ENCODE assay signal across 14 cellular contexts in the genomic region with DNA sequence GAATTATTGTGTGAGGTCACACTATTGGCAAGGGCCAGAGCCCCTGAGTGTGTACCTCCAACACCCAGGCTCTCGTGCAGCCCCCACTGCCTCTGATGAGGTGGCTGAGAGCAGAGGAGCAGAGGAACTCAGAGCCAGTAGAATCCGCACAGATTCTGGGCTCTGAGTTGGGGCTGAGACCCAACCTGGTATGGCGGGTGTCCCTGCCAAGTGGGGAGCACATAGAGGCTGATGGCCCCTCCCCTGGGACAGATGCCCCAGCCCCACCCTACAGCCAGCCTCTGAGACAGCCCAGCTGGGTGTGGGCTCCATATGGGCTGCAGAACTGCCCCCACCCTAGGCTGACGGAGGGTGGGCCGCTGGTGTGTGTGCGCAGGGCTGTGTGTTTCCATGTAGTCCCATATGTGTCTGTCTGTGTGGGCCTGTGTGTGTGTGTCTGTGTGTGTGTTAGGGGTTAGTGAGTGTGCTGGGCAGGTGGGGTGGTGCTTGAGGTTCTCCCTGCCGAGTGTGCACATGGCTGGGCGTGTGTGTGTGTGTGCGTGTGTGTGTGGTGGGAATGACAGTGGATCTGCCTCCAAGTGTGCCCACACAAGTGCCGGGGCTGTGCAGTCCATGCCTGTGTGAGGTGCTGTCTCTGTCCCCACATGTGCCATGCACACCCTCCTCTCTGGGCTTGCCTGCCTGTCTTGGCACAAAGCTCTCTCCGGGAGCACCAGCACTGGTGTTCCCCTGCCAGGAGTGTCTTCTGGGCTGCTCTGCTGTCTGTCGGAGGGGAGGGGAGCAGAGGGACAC. TPM values are rescaled to one million over a fixed set of nuclear protein-coding genes. Genes with fewer than 3 reads are reported as not detected.
"Had no signal": no experiment of that assay in that cellular context is flagged by ENCODE, and none has a peak within 500 bp of the region (broad histone marks: within the 10 kb centered on the region; RNA-seq: fewer than 3 reads in every experiment).

No MANE protein-coding gene starts in this region.

- H3K36me3 Mint-ChIP-seq: naive thymus-derived CD8-positive, alpha-beta T cell; stimulated activated effector memory CD8-positive, alpha-beta T cell treated with anti-CD3 and anti-CD28 coated beads, Interleukin-12 subunit alpha, Interleukin-12 subunit beta, amount 100 ng/mL, for 72 hours had no signal

- H3K36me3 ChIP-seq: right atrium auricular region, thyroid gland had no signal

- DNase-seq: activated CD4-positive, CD25-positive, alpha-beta regulatory T cell treated with anti-CD3 and anti-CD28 coated beads, Interleukin-2, amount 50 U/mL, for 72 hours; activated CD8-positive, alpha-beta memory T cell treated with anti-CD3 and anti-CD28 coated beads, Interleukin-2, amount 50 U/mL, for 4 hours; activated CD8-positive, alpha-beta T cell treated with anti-CD3 and anti-CD28 coated beads for 36 hours; activated naive CD4-positive, alpha-beta T cell treated with anti-CD3 and anti-CD28 coated beads for 36 hours; cortex of kidney; effector CD8-positive, alpha-beta T cell; hippocampal formation; kidney glomerular epithelial cell; naive thymus-derived CD8-positive, alpha-beta T cell; thyroid gland had no signal

- H3K9me3 Mint-ChIP-seq: activated CD8-positive, alpha-beta T cell treated with anti-CD3 and anti-CD28 coated beads for 36 hours; activated naive CD4-positive, alpha-beta T cell treated with anti-CD3 and anti-CD28 coated beads for 36 hours; activated T-helper 1 cell treated with anti-CD3 and anti-CD28 coated beads, Interleukin-12 subunit alpha, Interleukin-12 subunit beta, Interleukin-2, Interleukin-4 antibody, amounts not matched to agents 30 ng/mL and 10 ng/mL and 1 ng/mL, durations not matched to agents 14 hours and 24 hours and 36 hours; stimulated activated effector memory CD8-positive, alpha-beta T cell treated with anti-CD3 and anti-CD28 coated beads, Interleukin-12 subunit alpha, Interleukin-12 subunit beta, amount 100 ng/mL, for 72 hours; T-helper 2 cell treated with Interferon-gamma antibody and Interleukin-4, amounts not matched to agents 5 μg/mL and 100 μg/mL, for 36 hours had no signal

- H3K27me3 ChIP-seq: right atrium auricular region, thyroid gland had no signal

- H3K9me3 ChIP-seq: right atrium auricular region, thyroid gland had no signal

- ATAC-seq: activated CD8-positive, alpha-beta T cell treated with anti-CD3 and anti-CD28 coated beads for 36 hours; naive thymus-derived CD8-positive, alpha-beta T cell; stimulated activated effector memory CD8-positive, alpha-beta T cell treated with anti-CD3 and anti-CD28 coated beads, Interleukin-12 subunit alpha, Interleukin-12 subunit beta, amount 100 ng/mL, for 72 hours had no signal

- H3K27ac ChIP-seq: right atrium auricular region, thyroid gland had no signal

- H3K4me3 Mint-ChIP-seq: activated CD8-positive, alpha-beta T cell treated with anti-CD3 and anti-CD28 coated beads for 36 hours; activated naive CD4-positive, alpha-beta T cell treated with anti-CD3 and anti-CD28 coated beads for 36 hours; activated T-helper 1 cell treated with anti-CD3 and anti-CD28 coated beads, Interleukin-12 subunit alpha, Interleukin-12 subunit beta, Interleukin-2, Interleukin-4 antibody, amounts not matched to agents 30 ng/mL and 10 ng/mL and 1 ng/mL, durations not matched to agents 14 hours and 24 hours and 36 hours; stimulated activated effector memory CD8-positive, alpha-beta T cell treated with anti-CD3 and anti-CD28 coated beads, Interleukin-12 subunit alpha, Interleukin-12 subunit beta, amount 100 ng/mL, for 72 hours; T-helper 2 cell treated with Interferon-gamma antibody and Interleukin-4, amounts not matched to agents 5 μg/mL and 100 μg/mL, for 36 hours had no signal

- H3K4me3 ChIP-seq: right atrium auricular region, thyroid gland had no signal

- H3K27ac Mint-ChIP-seq: activated CD8-positive, alpha-beta T cell treated with anti-CD3 and anti-CD28 coated beads for 36 hours; activated naive CD4-positive, alpha-beta T cell treated with anti-CD3 and anti-CD28 coated beads for 36 hours; activated T-helper 1 cell treated with anti-CD3 and anti-CD28 coated beads, Interleukin-12 subunit alpha, Interleukin-12 subunit beta, Interleukin-2, Interleukin-4 antibody, amounts not matched to agents 30 ng/mL and 10 ng/mL and 1 ng/mL, durations not matched to agents 14 hours and 24 hours and 36 hours; naive thymus-derived CD8-positive, alpha-beta T cell; stimulated activated effector memory CD8-positive, alpha-beta T cell treated with anti-CD3 and anti-CD28 coated beads, Interleukin-12 subunit alpha, Interleukin-12 subunit beta, amount 100 ng/mL, for 72 hours; T-helper 2 cell treated with Interferon-gamma antibody and Interleukin-4, amounts not matched to agents 5 μg/mL and 100 μg/mL, for 36 hours had no signal

RNA-seq across cellular contexts. Expression of gene FOXO6, which starts 24.4 kb away (rescaled TPM):
- total RNA-seq: activated T-helper 1 cell treated with anti-CD3 and anti-CD28 coated beads, Interleukin-12 subunit alpha, Interleukin-12 subunit beta, Interleukin-2, Interleukin-4 antibody, amounts not matched to agents 30 ng/mL and 10 ng/mL and 1 ng/mL, durations not matched to agents 14 hours and 24 hours and 36 hours had no signal
- polyA plus RNA-seq: naive thymus-derived CD8-positive, alpha-beta T cell had no signal
